Comparison of ENCODE assay signal across 10 cellular contexts in the genomic region with DNA sequence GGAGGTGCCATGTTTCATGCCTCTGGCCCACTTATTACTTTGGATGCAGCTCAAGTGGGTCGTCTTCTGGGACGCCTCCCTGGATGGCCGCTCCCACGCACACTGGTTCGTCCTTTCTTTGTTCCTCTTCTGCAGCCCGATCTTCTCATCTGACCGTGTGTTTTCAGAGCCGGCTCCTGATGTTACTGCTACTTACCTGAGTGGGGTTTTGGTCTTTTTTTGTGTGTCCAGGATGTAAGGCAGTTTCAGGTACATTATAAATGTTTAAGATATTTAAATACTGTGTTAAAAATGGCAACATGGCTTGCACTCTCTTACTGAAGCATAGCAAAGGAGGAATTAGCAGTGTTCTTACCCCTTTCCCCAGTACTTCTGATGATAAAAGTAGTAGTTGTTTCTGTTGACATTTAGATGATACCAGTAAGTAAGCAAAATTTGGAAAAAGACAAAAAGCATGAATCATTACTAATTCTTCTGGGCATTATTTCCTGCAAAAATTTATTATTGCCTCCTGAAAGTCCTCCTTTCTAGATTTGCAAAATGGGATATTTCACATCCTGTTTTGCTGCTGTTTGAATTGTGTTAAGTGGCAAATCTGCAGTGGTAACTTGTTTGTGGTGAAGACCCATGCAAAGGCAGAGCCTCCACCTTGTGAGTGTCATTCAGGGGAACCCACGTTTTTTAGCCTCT. TPM values are rescaled to one million over a fixed set of nuclear protein-coding genes. Genes with fewer than 3 reads are reported as not detected.
DNase-seq lines count a peak whose midpoint lies in the region; ATAC-seq and FAIRE-seq lines count a peak whose summit lies in the region.
"Had no signal": no experiment of that assay in that cellular context is flagged by ENCODE, and none has a peak within 500 bp of the region (broad histone marks: within the 10 kb centered on the region; RNA-seq: fewer than 3 reads in every experiment).

No MANE protein-coding gene starts in this region.

- no peaks in the 10 kb centered on the region for H3K27me3 ChIP-seq in aorta (ENCODE audit: control insufficient read depth in 1 of 2, insufficient read depth in 2 of 2, low read length in 1 of 2)
- H3K27me3 ChIP-seq in HAP-1 (ENCODE audit: low read depth), result no peaks in the 10 kb centered on the region
- H3K27me3 ChIP-seq: SJSA1 had no signal

- H3K4me3 ChIP-seq in aorta (ENCODE audit: low read length in 2 of 2) (no peak overlapping the region), HAP-1 (no peak overlapping the region)
- H3K4me3 ChIP-seq: SJSA1 had no signal

- in situ Hi-C loops in HAP-1 (cut with MboI; ENCODE audit: low sequenced_read_pairs), result loop anchor here (25.0 kb wide), 2 partner anchors 366 to 816 kb away; no protein-coding TSS in a partner anchor

- intact Hi-C loops in aorta (cut with DNase I), result no loop called here

- H3K27ac ChIP-seq in aorta (ENCODE audit: low read depth in 1 of 2, low read length in 2 of 2), result no peak overlapping the region
- H3K27ac ChIP-seq: SJSA1 had no signal

- FAIRE-seq in GM18507 (lab: Jason Lieb, UNC), result peak; percentile 86

- H3K36me3 ChIP-seq in aorta (ENCODE audit: control insufficient read depth in 1 of 2, insufficient read depth in 2 of 2, low read length in 1 of 2) (no peaks in the 10 kb centered on the region), HAP-1 (replicated peaks) (peaks cover 17% of the 10 kb centered on the region)

- H3K9me3 ChIP-seq in aorta (ENCODE audit: control insufficient read depth, low read length) (no peaks in the 10 kb centered on the region), HAP-1 (no peaks in the 10 kb centered on the region)
- H3K9me3 ChIP-seq: SJSA1 had no signal

- no peak for DNase-seq in GM18507 (ENCODE audit: extremely low spot score, insufficient read length, low read depth)
- peak; percentile 47 for DNase-seq in germinal center (ENCODE audit: low spot score)
- no peak for DNase-seq in aorta
- DNase-seq in HAP-1 (ENCODE audit: low spot score in 2 of 2), result no peak
- no peak for DNase-seq in midbrain (lab: John Stamatoyannopoulos, UW)
- DNase-seq in A172 (ENCODE audit: low spot score), result no peak

- H3K4me1 ChIP-seq in aorta (ENCODE audit: control insufficient read depth in 1 of 2, insufficient read depth in 2 of 2, low read length in 2 of 2) (no peaks in the 10 kb centered on the region), HAP-1 (peaks cover 4% of the 10 kb centered on the region; the same call in 1 of the 2 replicates)
- H3K4me1 ChIP-seq: SJSA1 had no signal

- peak; percentile 49 for ATAC-seq in GM21423 (IDR thresholded peaks at IDR 0.05; ENCODE audit: unreplicated experiment)
- ATAC-seq in HG03378 (IDR thresholded peaks at IDR 0.05; ENCODE audit: unreplicated experiment), result peak; percentile 46
- no peak for ATAC-seq in aorta (ENCODE audit: low FRiP score)

- 87 to 92% methylated on average over 9 of the region's 9 CpGs for WGBS in aorta, 2 donors

RNA-seq across cellular contexts. Expression of a gene that starts 59.4 kb away (rescaled TPM):
- total RNA-seq in aorta, result under 1 TPM in 1 of 2 donors, not detected in 1; 0.10 TPM
- polyA plus RNA-seq in aorta, result under 1 TPM in 1 of 2 donors, not detected in 1; 0.25 TPM
- 0.03 and 0.12 TPM in 2 replicates for total RNA-seq in A172 (2014; rRNA removed; shearing (Covaris generic))
- total RNA-seq: SJSA1, subcutaneous adipose tissue had no signal
